Comparison of ENCODE assay signal across 8 cellular contexts in the genomic region with DNA sequence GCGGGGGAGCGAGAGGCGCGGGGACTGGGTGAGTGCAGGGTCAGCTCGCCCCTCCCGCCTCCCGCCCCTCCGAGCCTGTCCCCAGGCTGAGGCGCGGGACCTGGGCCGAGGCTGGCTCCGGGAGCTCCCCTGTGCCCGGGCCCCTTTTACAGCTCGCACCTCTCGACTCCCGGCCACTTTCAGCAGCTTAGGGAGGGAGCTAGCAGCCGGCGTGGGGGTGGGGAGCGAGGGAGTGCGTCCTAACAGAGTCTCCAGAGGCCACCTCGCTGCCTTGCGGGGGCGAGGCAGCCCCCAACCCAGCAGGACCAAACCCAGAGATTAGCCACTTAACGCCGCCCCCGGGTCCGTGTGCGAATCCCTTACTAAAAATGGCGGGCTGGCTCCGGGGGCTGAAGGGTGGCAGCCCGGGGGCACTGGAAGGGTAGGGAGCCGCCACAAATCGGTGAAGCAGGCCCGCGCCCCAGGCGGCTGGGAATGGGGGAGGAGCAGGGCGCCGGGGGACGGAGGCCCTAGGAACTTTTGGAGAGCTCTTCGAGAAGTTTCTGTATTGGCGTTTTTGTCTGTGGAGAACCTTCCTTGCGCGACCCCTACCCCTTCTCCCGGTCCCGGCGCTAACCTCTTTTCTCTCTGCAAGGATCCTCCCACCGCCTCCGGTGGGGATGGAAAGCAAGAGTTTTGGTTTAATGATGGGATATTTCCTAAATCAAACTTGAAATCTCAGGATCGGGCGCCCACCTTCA. TPM values are rescaled to one million over a fixed set of nuclear protein-coding genes. Genes with fewer than 3 reads are reported as not detected.
DNase-seq lines count a peak whose midpoint lies in the region; ATAC-seq and TF ChIP-seq lines count a peak whose summit lies in the region.

No MANE protein-coding gene starts in this region.

- no peaks in the 10 kb centered on the region for H3K9me3 ChIP-seq in right lobe of liver
- no peaks in the 10 kb centered on the region for H3K9me3 ChIP-seq in transverse colon

- WGBS in right lobe of liver (ENCODE audit: insufficient coverage, low coverage, low lambda C conversion rate, missing lambda C conversion rate), result 3% methylated on average over 15 of the region's 50 CpGs
- 10% methylated on average over 34 of the region's 50 CpGs; no CpG with 5 or more reads in 1 of the 2 donors for WGBS in transverse colon (ENCODE audit: low coverage in 1 of 2), 2 donors

- H3K4me3 Mint-ChIP-seq in activated T-cell treated with anti-CD3 and anti-CD28 coated beads, Interleukin-2, amount 50 U/mL, for 72 hours, result peak overlapping the region; percentile 49 to 71

- TF ChIP-seq CTCF in astrocyte of the spinal cord (IDR thresholded peaks at IDR 0.05; ENCODE audit: low read depth, low read length) (no peak), right lobe of liver (IDR thresholded peaks at IDR 0.05) (no peak), transverse colon (IDR thresholded peaks at IDR 0.05) (no peak)

- no peak overlapping the region for H3K27ac Mint-ChIP-seq in activated T-cell treated with anti-CD3 and anti-CD28 coated beads, Interleukin-2, amount 50 U/mL, for 72 hours

- no peaks in the 10 kb centered on the region for H3K9me3 Mint-ChIP-seq in activated T-cell treated with anti-CD3 and anti-CD28 coated beads, Interleukin-2, amount 50 U/mL, for 72 hours

- in situ Hi-C loops in astrocyte of the spinal cord (cut with HindIII; ENCODE audit: low sequenced_read_pairs) (loop anchor here (25.0 kb wide), 1 partner anchor 650 kb away; a partner anchor contains a TSS), transverse colon (cut with MboI; ENCODE audit: low pct_ligation_motif_present in 1 of 4, low pct_unique_long_range_greater_than_20kb in 1 of 4, low sequenced_read_pairs in 3 of 4) (loop anchor here in 1 of 4 donors (25.0 kb wide), 1 partner anchor 650 kb away; a partner anchor contains a TSS)

- peaks cover 76% of the 10 kb centered on the region for H3K27me3 Mint-ChIP-seq in activated T-cell treated with anti-CD3 and anti-CD28 coated beads, Interleukin-2, amount 50 U/mL, for 72 hours (ENCODE audit: low read depth)

- DNase-seq in activated T-cell treated with anti-CD3 and anti-CD28 coated beads, Interleukin-2, amount 50 U/mL, for 72 hours, result no peak
- DNase-seq in activated T-cell treated with anti-CD3 and anti-CD28 coated beads, Interleukin-2, amount 50 U/mL, for 1 hour, result no peak
- peak; percentile 5 for DNase-seq in astrocyte of the spinal cord (ENCODE audit: low read depth, low spot score)
- DNase-seq in right lobe of liver, result no peak
- no peak for DNase-seq in transverse colon
- DNase-seq in germinal center (ENCODE audit: low spot score), result no peak
- DNase-seq in globus pallidus (ENCODE audit: low spot score), result no peak

- H3K4me1 ChIP-seq in right lobe of liver, result peaks cover 0 to 45% (median 6%) of the 10 kb centered on the region in 4 donors
- peaks cover 9 to 61% (median 44%) of the 10 kb centered on the region in 4 donors for H3K4me1 ChIP-seq in transverse colon

- H3K36me3 Mint-ChIP-seq in activated T-cell treated with anti-CD3 and anti-CD28 coated beads, Interleukin-2, amount 50 U/mL, for 72 hours (ENCODE audit: insufficient read depth in 2 of 2), result peaks cover 6 to 11% of the 10 kb centered on the region in 2 donors

- no peak for TF ChIP-seq POLR2A in right lobe of liver (IDR thresholded peaks at IDR 0.05)
- no peak for TF ChIP-seq POLR2A in transverse colon (IDR thresholded peaks at IDR 0.05)

- peak overlapping the region; percentile 64 for H3K4me3 ChIP-seq in astrocyte of the spinal cord (ENCODE audit: low read depth, low read length)
- peak overlapping the region; percentile 37 to 53 (median 45) for H3K4me3 ChIP-seq in right lobe of liver
- peak overlapping the region in 3 of 4 donors; percentile 32 to 58 (median 35) for H3K4me3 ChIP-seq in transverse colon

- no peak for TF ChIP-seq EP300 in transverse colon (IDR thresholded peaks at IDR 0.05; ENCODE audit: low read depth)

- H3K27ac ChIP-seq in right lobe of liver (no peak overlapping the region), transverse colon (no peak overlapping the region)

- H3K4me1 Mint-ChIP-seq in activated T-cell treated with anti-CD3 and anti-CD28 coated beads, Interleukin-2, amount 50 U/mL, for 72 hours (ENCODE audit: low read depth), result peaks cover 43% of the 10 kb centered on the region

- intact Hi-C loops in right lobe of liver (cut with DNase I), result loop anchor here (10.0 kb wide), 2 partner anchors 648 to 658 kb away; a partner anchor contains a TSS
- intact Hi-C loops in transverse colon (cut with DNase I; ENCODE audit: low total_unique reads), result no loop called here

- H3K27me3 ChIP-seq in right lobe of liver (peaks cover 5 to 39% of the 10 kb centered on the region in 2 donors), transverse colon (peaks cover 100% of the 10 kb centered on the region)

- no peak for ATAC-seq in activated T-cell treated with anti-CD3 and anti-CD28 coated beads, Interleukin-2, amount 50 U/mL, for 72 hours (replicated peaks in 1 of 2)
- ATAC-seq in right lobe of liver (no peak), HG02840 (IDR thresholded peaks at IDR 0.05; ENCODE audit: low FRiP score, unreplicated experiment) (no peak)

- H3K36me3 ChIP-seq in right lobe of liver (no peaks in the 10 kb centered on the region), transverse colon (no peaks in the 10 kb centered on the region)

RNA-seq across cellular contexts. Expression of a gene that starts 0.6 kb away (rescaled TPM):
- 1 to 10 TPM; 1.7 to 2.5 TPM for total RNA-seq in activated T-cell treated with anti-CD3 and anti-CD28 coated beads, Interleukin-2, amount 50 U/mL, for 72 hours
- total RNA-seq in right lobe of liver (1 to 10 TPM in 1 of 6 experiments, under 1 TPM in 5; 0.25 to 1.3 (median 0.61) TPM), transverse colon (under 1 TPM in 1 of 4 donors, not detected in 3; 0.16 TPM)
